Comparison of ENCODE assay signal across 1 cellular context in genomic region chr4:38857354-38858096, GRCh38.
TF ChIP-seq lines count a peak whose summit lies in the region.

No MANE protein-coding gene starts in this region.

TF ChIP-seq in GM12878, 131 proteins besides CTCF, POLR2A, EP300 and RAD21 (continued from another document and continues in another):
- TF ChIP-seq CUX1 (IDR thresholded peaks at IDR 0.05; ENCODE audit: insufficient replicate concordance, low read depth, low read length) (peak; percentile 41), IRF5 (IDR thresholded peaks at IDR 0.05; ENCODE audit: borderline replicate concordance) (no peak), MTA3 (IDR thresholded peaks at IDR 0.05; ENCODE audit: borderline replicate concordance, low read length) (peak; percentile 74; the same call in 1 of the 2 replicates), HDAC6 (IDR thresholded peaks at IDR 0.05; ENCODE audit: unreplicated experiment) (no peak), PML (IDR thresholded peaks at IDR 0.05; ENCODE audit: low read length) (peak; percentile 83), IKZF2 (IDR thresholded peaks at IDR 0.05) (peak; percentile 94 to 96), ZNF217 (IDR thresholded peaks at IDR 0.05) (0 out of 2 replicates have a peak, but pooled peaks have one; percentile 16), JUND (IDR thresholded peaks at IDR 0.05; ENCODE audit: low read depth, low read length) (no peak), SMAD1 (IDR thresholded peaks at IDR 0.05; ENCODE audit: low read depth, partially characterized antibody) (peak; percentile 44), ZBTB40 (IDR thresholded peaks at IDR 0.05; ENCODE audit: borderline replicate concordance) (0 out of 2 replicates have a peak, but pooled peaks have one; percentile 23), MYB (IDR thresholded peaks at IDR 0.05; ENCODE audit: borderline replicate concordance, low read depth, low read length) (no peak), ZBTB33 (IDR thresholded peaks at IDR 0.05) (no peak), MTA2 (IDR thresholded peaks at IDR 0.05; ENCODE audit: low read depth) (peak; percentile 87), MEF2A (IDR thresholded peaks at IDR 0.05; ENCODE audit: insufficient read depth, low read depth, low read length) (0 out of 2 replicates have a peak, but pooled peaks have one; percentile 41), SKIL (IDR thresholded peaks at IDR 0.05; ENCODE audit: low read depth, poor library complexity, severe bottlenecking) (peak; percentile 71), CEBPB (IDR thresholded peaks at IDR 0.05; ENCODE audit: borderline replicate concordance in 1 of 2, low read depth in 2 of 2, low read length in 2 of 2) (peak; percentile 23 to 53; a peak in 2 of 4 replicates), NR2C1 (IDR thresholded peaks at IDR 0.05) (no peak), BCL3 (IDR thresholded peaks at IDR 0.05; ENCODE audit: borderline replicate concordance, insufficient read depth, low read depth, low read length, poor library complexity, severe bottlenecking) (no peak), ZNF24 (IDR thresholded peaks at IDR 0.05) (0 out of 2 replicates have a peak, but pooled peaks have one; percentile 4), JUNB (IDR thresholded peaks at IDR 0.05) (peak; percentile 74), REST (IDR thresholded peaks at IDR 0.05; ENCODE audit: low read depth, low read length) (no peak), SUZ12 (IDR thresholded peaks at IDR 0.05; ENCODE audit: unreplicated experiment) (no peak), SMAD5 (IDR thresholded peaks at IDR 0.05; ENCODE audit: low read depth) (peak; percentile 69), BMI1 (IDR thresholded peaks at IDR 0.05; ENCODE audit: borderline replicate concordance) (peak; percentile 62; the same call in 1 of the 2 replicates), GATAD2B (conservative IDR thresholded peaks at IDR 0.05; ENCODE audit: low read depth) (0 out of 2 replicates have a peak, but pooled peaks have one; percentile 58), ZNF687 (IDR thresholded peaks at IDR 0.05) (peak; percentile 88)
